Comparison of ENCODE assay signal across 1 cellular context in the genomic region with DNA sequence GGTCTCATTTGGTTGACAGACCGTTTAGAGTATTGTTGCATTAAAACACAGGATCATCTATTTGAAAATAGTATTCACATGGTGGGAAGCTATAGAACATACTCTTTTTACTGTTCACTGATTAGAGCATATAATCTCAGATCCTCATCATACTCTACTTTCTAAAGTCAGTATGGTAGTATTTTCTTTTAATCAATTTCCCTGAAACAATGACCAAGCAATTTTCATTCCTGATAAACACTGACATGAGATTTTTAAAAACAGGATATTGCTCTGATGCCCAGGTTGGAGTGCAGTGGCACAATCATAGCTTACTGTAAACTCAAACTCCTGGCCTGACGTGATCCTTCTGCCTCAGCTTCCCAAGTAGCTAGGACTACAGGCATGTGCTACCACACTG.
TF ChIP-seq lines count a peak whose summit lies in the region.

No MANE protein-coding gene starts in this region.

TF ChIP-seq in GM23338, 12 proteins besides CTCF, POLR2A, EP300 and RAD21:
- TF ChIP-seq, protein P1, sequence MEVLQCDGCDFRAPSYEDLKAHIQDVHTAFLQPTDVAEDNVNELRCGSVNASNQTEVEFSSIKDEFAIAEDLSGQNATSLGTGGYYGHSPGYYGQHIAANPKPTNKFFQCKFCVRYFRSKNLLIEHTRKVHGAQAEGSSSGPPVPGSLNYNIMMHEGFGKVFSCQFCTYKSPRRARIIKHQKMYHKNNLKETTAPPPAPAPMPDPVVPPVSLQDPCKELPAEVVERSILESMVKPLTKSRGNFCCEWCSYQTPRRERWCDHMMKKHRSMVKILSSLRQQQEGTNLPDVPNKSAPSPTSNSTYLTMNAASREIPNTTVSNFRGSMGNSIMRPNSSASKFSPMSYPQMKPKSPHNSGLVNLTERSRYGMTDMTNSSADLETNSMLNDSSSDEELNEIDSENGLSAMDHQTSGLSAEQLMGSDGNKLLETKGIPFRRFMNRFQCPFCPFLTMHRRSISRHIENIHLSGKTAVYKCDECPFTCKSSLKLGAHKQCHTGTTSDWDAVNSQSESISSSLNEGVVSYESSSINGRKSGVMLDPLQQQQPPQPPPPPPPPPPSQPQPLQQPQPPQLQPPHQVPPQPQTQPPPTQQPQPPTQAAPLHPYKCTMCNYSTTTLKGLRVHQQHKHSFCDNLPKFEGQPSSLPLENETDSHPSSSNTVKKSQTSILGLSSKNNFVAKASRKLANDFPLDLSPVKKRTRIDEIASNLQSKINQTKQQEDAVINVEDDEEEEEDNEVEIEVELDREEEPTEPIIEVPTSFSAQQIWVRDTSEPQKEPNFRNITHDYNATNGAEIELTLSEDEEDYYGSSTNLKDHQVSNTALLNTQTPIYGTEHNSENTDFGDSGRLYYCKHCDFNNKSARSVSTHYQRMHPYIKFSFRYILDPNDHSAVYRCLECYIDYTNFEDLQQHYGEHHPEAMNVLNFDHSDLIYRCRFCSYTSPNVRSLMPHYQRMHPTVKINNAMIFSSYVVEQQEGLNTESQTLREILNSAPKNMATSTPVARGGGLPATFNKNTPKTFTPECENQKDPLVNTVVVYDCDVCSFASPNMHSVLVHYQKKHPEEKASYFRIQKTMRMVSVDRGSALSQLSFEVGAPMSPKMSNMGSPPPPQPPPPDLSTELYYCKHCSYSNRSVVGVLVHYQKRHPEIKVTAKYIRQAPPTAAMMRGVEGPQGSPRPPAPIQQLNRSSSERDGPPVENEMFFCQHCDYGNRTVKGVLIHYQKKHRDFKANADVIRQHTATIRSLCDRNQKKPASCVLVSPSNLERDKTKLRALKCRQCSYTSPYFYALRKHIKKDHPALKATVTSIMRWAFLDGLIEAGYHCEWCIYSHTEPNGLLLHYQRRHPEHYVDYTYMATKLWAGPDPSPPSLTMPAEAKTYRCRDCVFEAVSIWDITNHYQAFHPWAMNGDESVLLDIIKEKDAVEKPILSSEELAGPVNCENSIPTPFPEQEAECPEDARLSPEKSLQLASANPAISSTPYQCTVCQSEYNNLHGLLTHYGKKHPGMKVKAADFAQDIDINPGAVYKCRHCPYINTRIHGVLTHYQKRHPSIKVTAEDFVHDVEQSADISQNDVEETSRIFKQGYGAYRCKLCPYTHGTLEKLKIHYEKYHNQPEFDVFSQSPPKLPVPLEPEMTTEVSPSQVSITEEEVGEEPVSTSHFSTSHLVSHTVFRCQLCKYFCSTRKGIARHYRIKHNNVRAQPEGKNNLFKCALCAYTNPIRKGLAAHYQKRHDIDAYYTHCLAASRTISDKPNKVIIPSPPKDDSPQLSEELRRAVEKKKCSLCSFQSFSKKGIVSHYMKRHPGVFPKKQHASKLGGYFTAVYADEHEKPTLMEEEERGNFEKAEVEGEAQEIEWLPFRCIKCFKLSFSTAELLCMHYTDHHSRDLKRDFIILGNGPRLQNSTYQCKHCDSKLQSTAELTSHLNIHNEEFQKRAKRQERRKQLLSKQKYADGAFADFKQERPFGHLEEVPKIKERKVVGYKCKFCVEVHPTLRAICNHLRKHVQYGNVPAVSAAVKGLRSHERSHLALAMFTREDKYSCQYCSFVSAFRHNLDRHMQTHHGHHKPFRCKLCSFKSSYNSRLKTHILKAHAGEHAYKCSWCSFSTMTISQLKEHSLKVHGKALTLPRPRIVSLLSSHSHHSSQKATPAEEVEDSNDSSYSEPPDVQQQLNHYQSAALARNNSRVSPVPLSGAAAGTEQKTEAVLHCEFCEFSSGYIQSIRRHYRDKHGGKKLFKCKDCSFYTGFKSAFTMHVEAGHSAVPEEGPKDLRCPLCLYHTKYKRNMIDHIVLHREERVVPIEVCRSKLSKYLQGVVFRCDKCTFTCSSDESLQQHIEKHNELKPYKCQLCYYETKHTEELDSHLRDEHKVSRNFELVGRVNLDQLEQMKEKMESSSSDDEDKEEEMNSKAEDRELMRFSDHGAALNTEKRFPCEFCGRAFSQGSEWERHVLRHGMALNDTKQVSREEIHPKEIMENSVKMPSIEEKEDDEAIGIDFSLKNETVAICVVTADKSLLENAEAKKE (CRISPR knock-in tag; IDR thresholded peaks at IDR 0.05), result no peak
- TF ChIP-seq CREB1 (CRISPR knock-in tag; IDR thresholded peaks at IDR 0.05; ENCODE audit: low read depth), result no peak
- no peak for TF ChIP-seq EZH2phosphoT487 (IDR thresholded peaks at IDR 0.05; ENCODE audit: unreplicated experiment)
